In the genomic region with DNA sequence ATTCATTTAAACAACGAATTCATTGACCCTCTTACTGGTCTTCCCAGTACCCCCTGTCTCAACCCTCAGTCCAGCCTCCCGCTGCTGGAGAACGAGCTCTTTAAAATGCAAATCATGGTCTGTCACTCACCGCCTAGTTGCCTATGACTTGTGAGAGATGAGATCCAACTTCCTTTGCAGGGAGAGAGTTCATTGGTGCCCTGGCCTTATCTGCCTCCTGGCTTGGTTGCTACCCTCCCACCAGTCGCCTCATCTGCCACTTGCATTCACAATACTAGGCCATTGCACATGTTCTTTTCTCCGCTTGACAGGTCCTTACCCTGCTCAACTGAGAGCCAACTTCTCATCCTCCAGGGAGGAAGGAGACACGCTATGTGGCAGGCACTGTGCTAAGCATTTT, we compare ENCODE assay signal across 16 cellular contexts.
"Had no signal": no experiment of that assay in that cellular context is flagged by ENCODE, and none has a peak within 500 bp of the region (broad histone marks: within the 10 kb centered on the region; RNA-seq: fewer than 3 reads in every experiment).

No MANE protein-coding gene starts in this region.

- ATAC-seq: left cardiac atrium; natural killer cell; sciatic nerve; stimulated activated naive CD8-positive, alpha-beta T cell treated with anti-CD3 and anti-CD28 coated beads, Interleukin-15, Interleukin-2, amounts not matched to agents 100 U/mL and 50 U/mL, for 24 hours had no signal

- H3K9me3 ChIP-seq: colonic mucosa, suprapubic skin had no signal

- H3K27ac Mint-ChIP-seq: activated naive CD4-positive, alpha-beta T cell treated with anti-CD3 and anti-CD28 coated beads, Interleukin-2, amount 10 ng/mL, durations not matched to agents 7 days and 5 days; activated T-helper 2 cell treated with anti-CD3 and anti-CD28 coated beads, Interferon-gamma antibody, Interleukin-2, Interleukin-4, amounts not matched to agents 10 μg/mL and 5 μg/mL and 100 μg/mL, durations not matched to agents 14 hours and 24 hours and 36 hours; natural killer cell; type B pancreatic cell had no signal

- DNase-seq: activated naive CD4-positive, alpha-beta T cell treated with anti-CD3 and anti-CD28 coated beads, Interleukin-2, amount 10 ng/mL, durations not matched to agents 7 days and 5 days; activated T-cell treated with anti-CD3 and anti-CD28 coated beads for 4 hours; caudate nucleus; colonic mucosa; effector memory CD4-positive, alpha-beta T cell; immature natural killer cell; left cardiac atrium; natural killer cell; stimulated activated CD4-positive, alpha-beta T cell treated with anti-CD3 and anti-CD28 coated beads, Interleukin-2, amount 100 ng/mL, for 24 hours; stimulated activated naive CD8-positive, alpha-beta T cell treated with anti-CD3 and anti-CD28 coated beads, Interleukin-15, Interleukin-2, amounts not matched to agents 100 U/mL and 50 U/mL, for 24 hours had no signal

- H3K27ac ChIP-seq: colonic mucosa, epithelial cell of prostate, suprapubic skin had no signal

- H3K4me1 ChIP-seq: suprapubic skin had no signal

- H3K9me3 Mint-ChIP-seq: activated naive CD4-positive, alpha-beta T cell treated with anti-CD3 and anti-CD28 coated beads, Interleukin-2, amount 10 ng/mL, durations not matched to agents 7 days and 5 days; activated T-helper 2 cell treated with anti-CD3 and anti-CD28 coated beads, Interferon-gamma antibody, Interleukin-2, Interleukin-4, amounts not matched to agents 10 μg/mL and 5 μg/mL and 100 μg/mL, durations not matched to agents 14 hours and 24 hours and 36 hours; natural killer cell; type B pancreatic cell had no signal

- H3K36me3 Mint-ChIP-seq: immature natural killer cell, natural killer cell, type B pancreatic cell had no signal

- H3K27me3 ChIP-seq: colonic mucosa had no signal

- H3K4me3 Mint-ChIP-seq: activated naive CD4-positive, alpha-beta T cell treated with anti-CD3 and anti-CD28 coated beads, Interleukin-2, amount 10 ng/mL, durations not matched to agents 7 days and 5 days; immature natural killer cell; natural killer cell; type B pancreatic cell had no signal

- H3K36me3 ChIP-seq: colonic mucosa, suprapubic skin had no signal

- H3K4me3 ChIP-seq: colonic mucosa, lung, suprapubic skin had no signal
